Comparison of ENCODE assay signal across 1 cellular context in the genomic region with DNA sequence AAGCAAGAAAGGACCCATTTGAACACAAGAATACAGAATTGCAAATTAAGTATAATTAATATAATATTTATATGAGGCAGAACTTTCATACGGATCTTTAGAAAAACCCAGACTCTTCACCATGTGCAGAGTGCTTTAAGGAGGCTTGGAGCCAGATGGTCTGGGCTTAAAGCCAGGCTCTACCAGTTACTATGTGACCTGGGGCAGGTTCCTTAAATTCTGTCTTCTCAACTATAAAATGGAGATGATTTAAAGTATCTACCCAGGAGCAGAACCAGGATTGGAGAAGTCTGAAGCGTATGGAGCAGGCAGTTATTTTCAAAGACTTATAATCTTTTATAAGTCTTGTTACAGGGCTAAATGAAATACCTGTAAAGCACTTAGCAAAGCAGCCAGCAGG.
TF ChIP-seq lines count a peak whose summit lies in the region.

No MANE protein-coding gene starts in this region.

TF ChIP-seq in HepG2, 621 proteins besides CTCF, POLR2A, EP300 and RAD21:
- TF ChIP-seq RFX1 (IDR thresholded peaks at IDR 0.05) (no peak), ZNF292 (CRISPR knock-in tag; IDR thresholded peaks at IDR 0.05; ENCODE audit: borderline replicate concordance, low read depth) (no peak), ZNF7 (CRISPR knock-in tag; IDR thresholded peaks at IDR 0.05) (no peak), FOXA3 (CRISPR knock-in tag; IDR thresholded peaks at IDR 0.05) (no peak), NPAS2 (CRISPR knock-in tag; IDR thresholded peaks at IDR 0.05; ENCODE audit: borderline replicate concordance) (no peak), DNMT3B (CRISPR knock-in tag; conservative IDR thresholded peaks at IDR 0.05) (no peak), ZBTB1 (CRISPR knock-in tag; IDR thresholded peaks at IDR 0.05; ENCODE audit: borderline replicate concordance) (no peak)
- TF ChIP-seq, protein P1, sequence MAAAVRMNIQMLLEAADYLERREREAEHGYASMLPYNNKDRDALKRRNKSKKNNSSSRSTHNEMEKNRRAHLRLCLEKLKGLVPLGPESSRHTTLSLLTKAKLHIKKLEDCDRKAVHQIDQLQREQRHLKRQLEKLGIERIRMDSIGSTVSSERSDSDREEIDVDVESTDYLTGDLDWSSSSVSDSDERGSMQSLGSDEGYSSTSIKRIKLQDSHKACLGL (CRISPR knock-in tag; IDR thresholded peaks at IDR 0.05), result no peak
- TF ChIP-seq, protein P2, sequence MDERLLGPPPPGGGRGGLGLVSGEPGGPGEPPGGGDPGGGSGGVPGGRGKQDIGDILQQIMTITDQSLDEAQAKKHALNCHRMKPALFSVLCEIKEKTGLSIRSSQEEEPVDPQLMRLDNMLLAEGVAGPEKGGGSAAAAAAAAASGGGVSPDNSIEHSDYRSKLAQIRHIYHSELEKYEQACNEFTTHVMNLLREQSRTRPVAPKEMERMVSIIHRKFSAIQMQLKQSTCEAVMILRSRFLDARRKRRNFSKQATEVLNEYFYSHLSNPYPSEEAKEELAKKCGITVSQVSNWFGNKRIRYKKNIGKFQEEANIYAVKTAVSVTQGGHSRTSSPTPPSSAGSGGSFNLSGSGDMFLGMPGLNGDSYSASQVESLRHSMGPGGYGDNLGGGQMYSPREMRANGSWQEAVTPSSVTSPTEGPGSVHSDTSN (CRISPR knock-in tag; IDR thresholded peaks at IDR 0.05), result no peak
- TF ChIP-seq, protein P3, sequence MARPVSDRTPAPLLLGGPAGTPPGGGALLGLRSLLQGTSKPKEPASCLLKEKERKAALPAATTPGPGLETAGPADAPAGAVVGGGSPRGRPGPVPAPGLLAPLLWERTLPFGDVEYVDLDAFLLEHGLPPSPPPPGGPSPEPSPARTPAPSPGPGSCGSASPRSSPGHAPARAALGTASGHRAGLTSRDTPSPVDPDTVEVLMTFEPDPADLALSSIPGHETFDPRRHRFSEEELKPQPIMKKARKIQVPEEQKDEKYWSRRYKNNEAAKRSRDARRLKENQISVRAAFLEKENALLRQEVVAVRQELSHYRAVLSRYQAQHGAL (CRISPR knock-in tag; IDR thresholded peaks at IDR 0.05; ENCODE audit: not compliant biosample characterization), result no peak
